In genomic region chr12:130880411-130880885, GRCh38 we compare ENCODE assay signal across 8 cellular contexts. TPM values are rescaled to one million over a fixed set of nuclear protein-coding genes. Genes with fewer than 3 reads are reported as not detected.
DNase-seq lines count a peak whose midpoint lies in the region; ATAC-seq, FAIRE-seq and TF ChIP-seq lines count a peak whose summit lies in the region.

No MANE protein-coding gene starts in this region.

- 65% methylated on average over 6 of the region's 10 CpGs for WGBS in mammary epithelial cell (ENCODE audit: low coverage, missing lambda C conversion rate)
- 5% methylated on average over 10 of the region's 10 CpGs for WGBS in GM12878 (ENCODE audit: insufficient coverage, insufficient replicate concordance, low lambda C conversion rate, missing lambda C conversion rate)

- FAIRE-seq in GM12878 (lab: Jason Lieb, UNC) (no peak), H54 (lab: Jason Lieb, UNC) (no peak)

- POLR2A ChIA-PET in GM12878 (lab: Charles Lee): no interaction called here

- no peak overlapping the region for H3K9ac ChIP-seq in mammary epithelial cell (ENCODE audit: insufficient read depth, low read length)
- peak overlapping the region; percentile 45 for H3K9ac ChIP-seq in GM12878 (ENCODE audit: control insufficient read depth, insufficient read depth, low read length)

- peaks cover 6% of the 10 kb centered on the region for H3K36me3 ChIP-seq in breast epithelium
- H3K36me3 ChIP-seq in mammary epithelial cell (ENCODE audit: insufficient read depth, low read length): peaks cover 19% of the 10 kb centered on the region
- H3K36me3 ChIP-seq in GM12878 (ENCODE audit: control insufficient read depth in 2 of 2, insufficient read depth in 2 of 2, low read length in 1 of 2): peaks cover 0 to 12% of the 10 kb centered on the region in 2 experiments; a peak in 3 of 4 replicates

- SMC1A ChIA-PET in GM12878 (lab: Charles Lee; ENCODE audit: uncharacterized antibody, unreplicated experiment): interaction anchor here (0.8 to 2.5 kb wide), 6 partner anchors 10 to 252 kb away, joined by 3 to 7 read pairs (median 3); partner anchors contain the start of gene ADGRD1

- H3K9me3 ChIP-seq in breast epithelium (no peaks in the 10 kb centered on the region), mammary epithelial cell (replicated peaks; ENCODE audit: insufficient read depth, low read length) (no peaks in the 10 kb centered on the region), GM12878 (replicated peaks; ENCODE audit: control insufficient read depth, insufficient read depth, low read length) (no peaks in the 10 kb centered on the region)

- H3K4me1 ChIP-seq in breast epithelium (no peaks in the 10 kb centered on the region), mammary epithelial cell (ENCODE audit: insufficient read depth, low read length) (no peaks in the 10 kb centered on the region), GM12878 (ENCODE audit: control insufficient read depth, insufficient read depth, low read length) (peaks cover 33% of the 10 kb centered on the region)

- ATAC-seq in HG03045 (IDR thresholded peaks at IDR 0.05; ENCODE audit: unreplicated experiment) (peak; percentile 64), GM12878 (peak; percentile 72), GM19455 (IDR thresholded peaks at IDR 0.05; ENCODE audit: unreplicated experiment) (no peak)
- ATAC-seq in stimulated activated naive CD8-positive, alpha-beta T cell treated with anti-CD3 and anti-CD28 coated beads, Interleukin-15, Interleukin-2, amounts not matched to agents 100 U/mL and 50 U/mL, for 24 hours: peak; percentile 76

- no peaks in the 10 kb centered on the region for H3K27me3 ChIP-seq in breast epithelium
- H3K27me3 ChIP-seq in mammary epithelial cell (ENCODE audit: insufficient read depth, low read length): no peaks in the 10 kb centered on the region
- H3K27me3 ChIP-seq in GM12878 (replicated peaks in 1 of 2; ENCODE audit: control insufficient read depth in 2 of 2, insufficient read depth in 2 of 2, low read length in 1 of 2): no peaks in the 10 kb centered on the region

- intact Hi-C loops in breast epithelium (cut with DNase I; ENCODE audit: low total_unique reads): no loop called here
- intact Hi-C loops in mammary epithelial cell (cut with micrococcal nuclease): no loop called here
- intact Hi-C loops in GM12878 (cut with micrococcal nuclease; ENCODE audit: unreplicated experiment): no loop called here

- CTCF ChIA-PET in mammary epithelial cell (lab: Charles Lee; ENCODE audit: low non-redundant PET) (no interaction called here), GM12878 (lab: Yijun Ruan, JAX) (no interaction called here)

- H4K20me1 ChIP-seq in mammary epithelial cell (ENCODE audit: insufficient read depth, low read length): peaks cover 7% of the 10 kb centered on the region
- H4K20me1 ChIP-seq in GM12878 (ENCODE audit: control insufficient read depth, insufficient read depth): peaks cover 3% of the 10 kb centered on the region; the same call in 1 of the 2 replicates

- peak; percentile 42 to 48; a peak in 2 of 4 replicates for TF ChIP-seq EP300 in GM12878 (IDR thresholded peaks at IDR 0.05; ENCODE audit: borderline replicate concordance in 1 of 2, control insufficient read depth in 1 of 2, low read depth in 2 of 2, low read length in 2 of 2)

- RAD21 ChIA-PET in GM12878 (lab: Charles Lee; ENCODE audit: unreplicated experiment): interaction anchor here (1.0 kb wide), 1 partner anchor 10 kb away, joined by 3 read pairs; no protein-coding TSS in a partner anchor

- DNase-seq in breast epithelium (ENCODE audit: low spot score in 2 of 2): no peak
- DNase-seq in mammary epithelial cell: no peak
- no peak for DNase-seq in GM12878 (ENCODE audit: low read depth, low spot score)
- DNase-seq in stimulated activated naive CD8-positive, alpha-beta T cell treated with anti-CD3 and anti-CD28 coated beads, Interleukin-15, Interleukin-2, amounts not matched to agents 100 U/mL and 50 U/mL, for 24 hours: peak; percentile 16
- no peak for DNase-seq in LoVo (ENCODE audit: low spot score)
- no peak for DNase-seq in H54 (ENCODE audit: insufficient read length, low spot score)

- in situ Hi-C loops in mammary epithelial cell (cut with MboI; ENCODE audit: low sequenced_read_pairs in 2 of 2) (no loop called here), GM12878 (cut with MboI) (no loop called here)

- H3K4me2 ChIP-seq in mammary epithelial cell (ENCODE audit: insufficient read depth, low read depth, low read length): no peak overlapping the region
- peak overlapping the region; percentile 93 for H3K4me2 ChIP-seq in GM12878 (ENCODE audit: control insufficient read depth, insufficient read depth)

- peak overlapping the region; percentile 14 to 41 (median 19) for H3K4me3 ChIP-seq in breast epithelium
- no peak overlapping the region for H3K4me3 ChIP-seq in mammary epithelial cell (replicated peaks in 1 of 3; ENCODE audit: insufficient read depth in 1 of 3, low read depth in 2 of 3, low read length in 3 of 3)
- H3K4me3 ChIP-seq in GM12878: peak overlapping the region; percentile 57; the same call in 1 of the 2 replicates

- H3K79me2 ChIP-seq in mammary epithelial cell (ENCODE audit: insufficient read depth, low read length) (peaks cover 10% of the 10 kb centered on the region), GM12878 (ENCODE audit: control insufficient read depth, insufficient read depth, low read length) (peaks cover 13% of the 10 kb centered on the region)

- no peak for TF ChIP-seq CTCF in breast epithelium (IDR thresholded peaks at IDR 0.05)
- no peak for TF ChIP-seq CTCF in mammary epithelial cell (conservative IDR thresholded peaks at IDR 0.05 in 1 of 2, IDR thresholded peaks at IDR 0.05 in 1 of 2; ENCODE audit: extremely low read depth in 1 of 2, insufficient read depth in 1 of 2, low read depth in 1 of 2, low read length in 2 of 2)
- TF ChIP-seq CTCF in GM12878 (IDR thresholded peaks at IDR 0.05 in 2 of 3, conservative IDR thresholded peaks at IDR 0.05 in 1 of 3; ENCODE audit: control insufficient read depth in 2 of 3, extremely low read depth in 1 of 3, insufficient read depth in 1 of 3, low read depth in 3 of 3, low read length in 3 of 3): no peak

- BruUV-seq in mammary epithelial cell (replicated peaks; lab: Mats Ljungman, UMichigan) (no TSS peak), GM12878 (replicated peaks; lab: Mats Ljungman, UMichigan) (no TSS peak)

- TF ChIP-seq RAD21 in GM12878 (IDR thresholded peaks at IDR 0.05; ENCODE audit: insufficient read depth, low read depth, low read length): no peak

- no peak for TF ChIP-seq POLR2A in breast epithelium (IDR thresholded peaks at IDR 0.05)
- TF ChIP-seq POLR2A in GM12878 (IDR thresholded peaks at IDR 0.05; ENCODE audit: low read depth, low read length): no peak
- no peak for TF ChIP-seq POLR2A in H54 (IDR thresholded peaks at IDR 0.05; ENCODE audit: low read depth, low read length)

- dilution Hi-C loops in mammary epithelial cell (cut with HindIII; ENCODE audit: low sequenced_read_pairs): no loop called here

- H3K27ac ChIP-seq in breast epithelium (no peak overlapping the region), mammary epithelial cell (ENCODE audit: insufficient read depth, low read depth, low read length) (no peak overlapping the region), GM12878 (ENCODE audit: control insufficient read depth, insufficient read depth) (peak overlapping the region; percentile 54)

- no peak overlapping the region for H2AFZ ChIP-seq in mammary epithelial cell (ENCODE audit: low read depth, low read length)
- H2AFZ ChIP-seq in GM12878 (ENCODE audit: control insufficient read depth, low read depth, low read length): peak overlapping the region; percentile 29

TF ChIP-seq in GM12878, 131 proteins besides CTCF, POLR2A, EP300 and RAD21 (continues in another document):
- no peak for TF ChIP-seq POLR2AphosphoS2 (IDR thresholded peaks at IDR 0.05; ENCODE audit: low read depth, low read length)

RNA-seq across cellular contexts. Expression of gene RAN, which starts 8.6 kb away (rescaled TPM):
- total RNA-seq in breast epithelium: 100 to 1,000 TPM; 157 to 186 (median 162) TPM
- total RNA-seq in mammary epithelial cell: 1,000 to 10,000 TPM in 1 of 2 donors, 100 to 1,000 TPM in 1; 537 to 1,117 TPM
- 1,871 TPM for polyA plus RNA-seq in mammary epithelial cell
- 1,476 TPM for polyA minus RNA-seq in mammary epithelial cell
- 188 and 200 TPM in 2 replicates for total RNA-seq in GM12878 (2013; cell fraction: nucleolus; rRNA removed)
- 1,598 and 2,001 TPM in 2 replicates for total RNA-seq in GM12878 (2014; rRNA removed)
- total RNA-seq in GM12878 (2014; rRNA removed; fragmentation: Illumina TruSeq; extraction: Trizol): 1,619 and 1,657 TPM in 2 replicates
- total RNA-seq in GM12878 (2021): 1,882 and 1,927 TPM in 2 replicates
- polyA plus RNA-seq in GM12878 (2011; ENCODE audit: low read depth): 1,093 TPM
- 3,769 and 4,371 TPM in 2 replicates for polyA plus RNA-seq in GM12878 (2011; rRNA removed)
- 2,608 and 3,247 TPM in 2 replicates for polyA plus RNA-seq in GM12878 (2011; cell fraction: cytosol; rRNA removed)
- polyA plus RNA-seq in GM12878 (2011; cell fraction: nucleus; rRNA removed): 1,649 and 2,165 TPM in 2 replicates
- 1,519 and 1,580 TPM in 2 replicates for polyA plus RNA-seq in GM12878 (2012)
- polyA plus RNA-seq in GM12878 (2014; fragmentation: Illumina TruSeq; extraction: Trizol): 2,276 and 2,670 TPM in 2 replicates
- polyA plus RNA-seq in GM12878 (2014; fragmentation: Nextera tagmentation; extraction: Ambion mirVana): 1,000 to 10,000 TPM; 3,131 to 3,633 TPM
- polyA plus RNA-seq in GM12878 (2014; rRNA removed): 2,435 and 2,587 TPM in 2 replicates
- polyA plus RNA-seq in GM12878 (2016; fragmentation: Nextera tagmentation; extraction: Ambion mirVana): 1,000 to 10,000 TPM; 3,103 to 3,142 TPM
- 1,704 and 2,289 TPM in 2 replicates for polyA minus RNA-seq in GM12878 (2011; rRNA and poly(A)+ RNA removed)
- 413 and 516 TPM in 2 replicates for polyA minus RNA-seq in GM12878 (2011; cell fraction: cytosol; rRNA and poly(A)+ RNA removed)
- polyA minus RNA-seq in GM12878 (2011; cell fraction: nucleus; rRNA and poly(A)+ RNA removed): 140 and 192 TPM in 2 replicates

RNA-seq across cellular contexts. Expression of gene STX2, which starts 41.4 kb away (rescaled TPM):
- total RNA-seq in breast epithelium: 10 to 100 TPM; 11.6 to 23.2 (median 15.4) TPM
- 10 to 100 TPM; 16.0 to 16.7 TPM for total RNA-seq in mammary epithelial cell
- 12.8 TPM for polyA plus RNA-seq in mammary epithelial cell
- polyA minus RNA-seq in mammary epithelial cell: 20.3 TPM
- total RNA-seq in GM12878 (2013; cell fraction: nucleolus; rRNA removed): 28.7 and 37.0 TPM in 2 replicates
- total RNA-seq in GM12878 (2014; rRNA removed): 9.1 and 11.8 TPM in 2 replicates
- total RNA-seq in GM12878 (2014; rRNA removed; fragmentation: Illumina TruSeq; extraction: Trizol): 13.4 and 14.5 TPM in 2 replicates
- total RNA-seq in GM12878 (2021): 11.0 and 11.3 TPM in 2 replicates
- 6.4 TPM for polyA plus RNA-seq in GM12878 (2011; ENCODE audit: low read depth)
- 22.2 and 27.3 TPM in 2 replicates for polyA plus RNA-seq in GM12878 (2011; rRNA removed)
- 9.9 and 10.7 TPM in 2 replicates for polyA plus RNA-seq in GM12878 (2011; cell fraction: cytosol; rRNA removed)
- 36.6 and 36.8 TPM in 2 replicates for polyA plus RNA-seq in GM12878 (2011; cell fraction: nucleus; rRNA removed)
- polyA plus RNA-seq in GM12878 (2012): 7.3 and 8.8 TPM in 2 replicates
- polyA plus RNA-seq in GM12878 (2014; fragmentation: Illumina TruSeq; extraction: Trizol): 15.4 and 18.7 TPM in 2 replicates
- 1 to 10 TPM; 6.0 to 7.8 TPM for polyA plus RNA-seq in GM12878 (2014; fragmentation: Nextera tagmentation; extraction: Ambion mirVana)
- 12.1 and 16.2 TPM in 2 replicates for polyA plus RNA-seq in GM12878 (2014; rRNA removed)
- polyA plus RNA-seq in GM12878 (2016; fragmentation: Nextera tagmentation; extraction: Ambion mirVana): 1 to 10 TPM; 6.6 to 6.9 TPM
- 5.1 and 8.4 TPM in 2 replicates for polyA minus RNA-seq in GM12878 (2011; rRNA and poly(A)+ RNA removed)
- 4.6 and 5.5 TPM in 2 replicates for polyA minus RNA-seq in GM12878 (2011; cell fraction: cytosol; rRNA and poly(A)+ RNA removed)
- polyA minus RNA-seq in GM12878 (2011; cell fraction: nucleus; rRNA and poly(A)+ RNA removed): 3.5 and 5.5 TPM in 2 replicates

Comparison
In these comparisons a context has a peak if more than half of its experiments do, and no peak if none do; other contexts are left out.
1. H3K4me3 ChIP-seq: peak in breast epithelium (3 of 3) and GM12878 (single experiment); none in mammary epithelial cell (0 of 3).